33 cellular contexts compared by ENCODE assay signal in the genomic region with DNA sequence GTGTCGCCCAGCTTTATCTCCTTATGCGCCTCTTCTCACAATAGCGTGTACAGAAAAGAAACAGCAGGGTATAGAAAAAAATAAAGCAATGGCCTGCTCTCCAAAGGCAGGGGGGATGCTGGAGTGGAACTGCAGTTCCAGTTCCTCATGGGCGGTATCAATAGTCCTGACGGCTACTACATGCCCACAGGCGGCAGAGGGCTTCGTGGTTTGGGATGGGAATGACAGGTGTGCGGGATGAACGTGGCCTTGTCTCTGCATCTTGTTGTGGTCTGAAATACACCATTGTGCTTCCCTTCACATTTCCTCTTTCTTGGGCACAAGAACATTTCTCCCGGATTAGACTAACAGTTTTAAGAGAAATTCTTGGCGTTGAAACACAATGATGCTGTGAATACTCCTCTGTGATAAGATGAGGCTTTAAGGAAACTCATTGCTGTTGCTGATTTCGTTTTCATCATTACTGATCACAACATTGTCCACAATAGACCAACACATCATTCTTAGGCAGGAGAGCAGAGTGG.
"Had no signal": no experiment of that assay in that cellular context is flagged by ENCODE, and none has a peak within 500 bp of the region (broad histone marks: within the 10 kb centered on the region; RNA-seq: fewer than 3 reads in every experiment).

No MANE protein-coding gene starts in this region.

- H3K4me1 ChIP-seq: adrenal gland, colonic mucosa, gastroesophageal sphincter, heart left ventricle, right lobe of liver had no signal

- H3K9me3 Mint-ChIP-seq: activated naive CD4-positive, alpha-beta T cell treated with anti-CD3 and anti-CD28 coated beads for 36 hours; activated naive CD8-positive, alpha-beta T cell treated with anti-CD3 and anti-CD28 coated beads for 36 hours; activated T-helper 1 cell treated with anti-CD3 and anti-CD28 coated beads, Interleukin-12 subunit alpha, Interleukin-12 subunit beta, Interleukin-2, Interleukin-4 antibody, amounts not matched to agents 30 ng/mL and 10 ng/mL and 1 ng/mL, durations not matched to agents 14 hours and 24 hours and 36 hours had no signal

- H3K4me1 Mint-ChIP-seq: activated B cell treated with CpG ODN at 0.5 μM for 24 hours; activated naive CD8-positive, alpha-beta T cell treated with anti-CD3 and anti-CD28 coated beads for 36 hours; immature natural killer cell; naive thymus-derived CD4-positive, alpha-beta T cell; stimulated activated memory B cell treated with anti-CD40 and anti-IgM and Interleukin-4, amounts not matched to agents 10 μg/mL and 1 μg/mL and 100 μg/mL, for 72 hours; stimulated activated naive CD8-positive, alpha-beta T cell treated with anti-CD3 and anti-CD28 coated beads, Interleukin-15, amount 100 ng/mL, for 72 hours had no signal

- ATAC-seq: body of pancreas; gastroesophageal sphincter; left colon; naive thymus-derived CD4-positive, alpha-beta T cell; stimulated activated memory B cell treated with anti-CD40 and anti-IgM and Interleukin-4, amounts not matched to agents 10 μg/mL and 1 μg/mL and 100 μg/mL, for 72 hours; stimulated activated naive CD8-positive, alpha-beta T cell treated with anti-CD3 and anti-CD28 coated beads, Interleukin-15, amount 100 ng/mL, for 72 hours had no signal

- H3K4me3 ChIP-seq: adrenal gland, body of pancreas, cardiac muscle cell, colonic mucosa, gastroesophageal sphincter, heart left ventricle, right lobe of liver, skin epidermis, thyroid gland had no signal

- H3K27ac ChIP-seq: adrenal gland, body of pancreas, cardiac muscle cell, colonic mucosa, epithelial cell of prostate, gastroesophageal sphincter, heart left ventricle, right lobe of liver, skin epidermis, thyroid gland had no signal

- H3K36me3 Mint-ChIP-seq: activated naive CD8-positive, alpha-beta T cell treated with anti-CD3 and anti-CD28 coated beads for 36 hours; immature natural killer cell; naive thymus-derived CD4-positive, alpha-beta T cell; stimulated activated memory B cell treated with anti-CD40 and anti-IgM and Interleukin-4, amounts not matched to agents 10 μg/mL and 1 μg/mL and 100 μg/mL, for 72 hours had no signal

- DNase-seq: activated B cell treated with CpG ODN at 0.5 μM for 24 hours; activated CD8-positive, alpha-beta memory T cell treated with anti-CD3 and anti-CD28 coated beads for 24 hours; activated effector memory CD4-positive, alpha-beta T cell treated with anti-CD3 and anti-CD28 coated beads, Interleukin-2, amount 50 U/mL, for 16 hours; activated naive CD4-positive, alpha-beta T cell treated with anti-CD3 and anti-CD28 coated beads for 36 hours; activated naive CD8-positive, alpha-beta T cell treated with anti-CD3 and anti-CD28 coated beads for 36 hours; activated T-cell treated with anti-CD3 and anti-CD28 coated beads, Interleukin-2, amount 50 U/mL, for 1 hour; adrenal gland; aorta; body of pancreas; cerebellar nuclear complex; colonic mucosa; effector CD8-positive, alpha-beta T cell; heart left ventricle; immature natural killer cell; kidney; left colon; mammary epithelial cell; midbrain; naive thymus-derived CD4-positive, alpha-beta T cell; right lobe of liver; stimulated activated CD4-positive, alpha-beta T cell treated with anti-CD3 and anti-CD28 coated beads, Interleukin-12 subunit alpha, Interleukin-12 subunit beta, amount 100 ng/mL, for 4 hours; stimulated activated CD4-positive, alpha-beta T cell treated with anti-CD3 and anti-CD28 coated beads, Interleukin-4, amount 100 ng/mL, for 4 hours; stimulated activated CD8-positive, alpha-beta memory T cell treated with anti-CD3 and anti-CD28 coated beads, Interleukin-4, amount 100 ng/mL, for 48 hours; stimulated activated naive CD8-positive, alpha-beta T cell treated with anti-CD3 and anti-CD28 coated beads, Interleukin-15, amount 100 ng/mL, for 72 hours; T-helper 2 cell; thyroid gland had no signal

- H3K27ac Mint-ChIP-seq: activated B cell treated with CpG ODN at 0.5 μM for 24 hours; activated naive CD4-positive, alpha-beta T cell treated with anti-CD3 and anti-CD28 coated beads for 36 hours; activated naive CD8-positive, alpha-beta T cell treated with anti-CD3 and anti-CD28 coated beads for 36 hours; activated T-helper 1 cell treated with anti-CD3 and anti-CD28 coated beads, Interleukin-12 subunit alpha, Interleukin-12 subunit beta, Interleukin-2, Interleukin-4 antibody, amounts not matched to agents 30 ng/mL and 10 ng/mL and 1 ng/mL, durations not matched to agents 14 hours and 24 hours and 36 hours; immature natural killer cell; naive thymus-derived CD4-positive, alpha-beta T cell; stimulated activated memory B cell treated with anti-CD40 and anti-IgM and Interleukin-4, amounts not matched to agents 10 μg/mL and 1 μg/mL and 100 μg/mL, for 72 hours; stimulated activated naive CD8-positive, alpha-beta T cell treated with anti-CD3 and anti-CD28 coated beads, Interleukin-15, amount 100 ng/mL, for 72 hours had no signal

- FAIRE-seq: endometrium, kidney had no signal

- H3K9me3 ChIP-seq: adrenal gland, body of pancreas, colonic mucosa, gastroesophageal sphincter, heart left ventricle, right lobe of liver, thyroid gland had no signal

- H3K36me3 ChIP-seq: adrenal gland, cardiac muscle cell, colonic mucosa, gastroesophageal sphincter, heart left ventricle, right lobe of liver, thyroid gland had no signal

- H3K27me3 Mint-ChIP-seq: activated B cell treated with CpG ODN at 0.5 μM for 24 hours; activated naive CD8-positive, alpha-beta T cell treated with anti-CD3 and anti-CD28 coated beads for 36 hours; stimulated activated memory B cell treated with anti-CD40 and anti-IgM and Interleukin-4, amounts not matched to agents 10 μg/mL and 1 μg/mL and 100 μg/mL, for 72 hours; stimulated activated naive CD8-positive, alpha-beta T cell treated with anti-CD3 and anti-CD28 coated beads, Interleukin-15, amount 100 ng/mL, for 72 hours had no signal

- H3K27me3 ChIP-seq: adrenal gland, body of pancreas, cardiac muscle cell, colonic mucosa, gastroesophageal sphincter, right lobe of liver, thyroid gland had no signal

- H3K4me3 Mint-ChIP-seq: activated B cell treated with CpG ODN at 0.5 μM for 24 hours; activated naive CD4-positive, alpha-beta T cell treated with anti-CD3 and anti-CD28 coated beads for 36 hours; activated naive CD8-positive, alpha-beta T cell treated with anti-CD3 and anti-CD28 coated beads for 36 hours; activated T-helper 1 cell treated with anti-CD3 and anti-CD28 coated beads, Interleukin-12 subunit alpha, Interleukin-12 subunit beta, Interleukin-2, Interleukin-4 antibody, amounts not matched to agents 30 ng/mL and 10 ng/mL and 1 ng/mL, durations not matched to agents 14 hours and 24 hours and 36 hours; immature natural killer cell; naive thymus-derived CD4-positive, alpha-beta T cell; stimulated activated memory B cell treated with anti-CD40 and anti-IgM and Interleukin-4, amounts not matched to agents 10 μg/mL and 1 μg/mL and 100 μg/mL, for 72 hours; stimulated activated naive CD8-positive, alpha-beta T cell treated with anti-CD3 and anti-CD28 coated beads, Interleukin-15, amount 100 ng/mL, for 72 hours had no signal
